ENCODE assay signal across 8 cellular contexts in genomic region chr5:132369471-132370240, GRCh38. TPM values are rescaled to one million over a fixed set of nuclear protein-coding genes. Genes with fewer than 3 reads are reported as not detected.
DNase-seq lines count a peak whose midpoint lies in the region; ATAC-seq and TF ChIP-seq lines count a peak whose summit lies in the region.

Gene SLC22A5, plus strand, starts transcription at chr5:132369710. Its CDS starts 263 bp downstream, at chr5:132369973.

- H3K23ac ChIP-seq in trophoblast cell (ENCODE audit: low read length) = no peak within 1 kb of the TSS

- peak within 1 kb of the TSS; percentile 86 for H3K14ac ChIP-seq in trophoblast cell (ENCODE audit: low read length)

- H3K4me3 ChIP-seq in HUES6 (ENCODE audit: low read depth, low read length) (peak within 1 kb of the TSS; percentile 82), SJSA1 (peak within 1 kb of the TSS; percentile 64), cardiac muscle cell (peak within 1 kb of the TSS; percentile 33), trophoblast cell (ENCODE audit: low read depth, low read length) (peak within 1 kb of the TSS; percentile 90), upper lobe of right lung (peak within 1 kb of the TSS; percentile 75)

- peaks cover 0 to 13% of the 10 kb centered on the region in 2 donors for H3K36me3 Mint-ChIP-seq in activated naive CD4-positive, alpha-beta T cell treated with anti-CD3 and anti-CD28 coated beads, Interleukin-2, amount 50 U/mL, for 72 hours

- peak within 1 kb of the TSS; percentile 70 for H2BK120ac ChIP-seq in trophoblast cell (ENCODE audit: insufficient read depth, low read length, poor library complexity)

- H3K27me3 ChIP-seq in HUES6 (ENCODE audit: control insufficient read depth, insufficient read depth, low read length) (peaks cover 22% of the 10 kb centered on the region), SJSA1 (replicated peaks) (no peaks in the 10 kb centered on the region), cardiac muscle cell (peaks cover 6% of the 10 kb centered on the region), trophoblast cell (ENCODE audit: insufficient read depth, low read length) (no peaks in the 10 kb centered on the region), upper lobe of right lung (no peaks in the 10 kb centered on the region)

- H2AK5ac ChIP-seq in trophoblast cell (ENCODE audit: low read length) = peak within 1 kb of the TSS; percentile 59

- DNase-seq in DMS79 (lab: John Stamatoyannopoulos, UW) (peak; percentile 37), SJSA1 (ENCODE audit: low read depth in 1 of 2, low spot score in 2 of 2) (peak; percentile 80 to 85), cardiac muscle cell (ENCODE audit: low read depth in 1 of 2, low spot score in 1 of 2) (peak; percentile 57 to 78), trophoblast cell (peak; percentile 79 to 88), upper lobe of right lung (peak; percentile 92)
- DNase-seq in activated naive CD4-positive, alpha-beta T cell treated with anti-CD3 and anti-CD28 coated beads, Interleukin-2, amount 50 U/mL, for 72 hours (ENCODE audit: low spot score in 2 of 2) = peak; percentile 74 to 86

- H3K4ac ChIP-seq in trophoblast cell (ENCODE audit: low read depth, low read length) = peak within 1 kb of the TSS; percentile 82

- H2AFZ ChIP-seq in trophoblast cell (ENCODE audit: insufficient read depth, low read length, poor library complexity) = peak within 1 kb of the TSS; percentile 92

- H3K27ac Mint-ChIP-seq in activated naive CD4-positive, alpha-beta T cell treated with anti-CD3 and anti-CD28 coated beads, Interleukin-2, amount 50 U/mL, for 72 hours = peak within 1 kb of the TSS; percentile 87 to 93

- peak within 1 kb of the TSS; percentile 32 for H2BK12ac ChIP-seq in trophoblast cell (ENCODE audit: low read length)

- intact Hi-C loops in upper lobe of right lung (cut with DNase I) = no loop called here

- peak within 1 kb of the TSS; percentile 39 for H3K9ac ChIP-seq in HUES6 (ENCODE audit: low read length)
- peak within 1 kb of the TSS; percentile 81 for H3K9ac ChIP-seq in trophoblast cell (ENCODE audit: low read length)

- peak within 1 kb of the TSS; percentile 81 for H4K12ac ChIP-seq in trophoblast cell (ENCODE audit: low read depth, low read length)

- peak within 1 kb of the TSS; percentile 83 for H3K18ac ChIP-seq in trophoblast cell (ENCODE audit: low read length)

- H3K79me1 ChIP-seq in trophoblast cell (ENCODE audit: low read length) = peaks cover 10% of the 10 kb centered on the region

- WGBS in trophoblast cell (ENCODE audit: extremely low coverage, insufficient coverage, insufficient read length) = no CpG with 5 or more reads among the region's 93 CpGs

- H4K8ac ChIP-seq in trophoblast cell (ENCODE audit: low read depth, low read length) = peak within 1 kb of the TSS; percentile 91

- peak within 1 kb of the TSS; percentile 72 for H4K91ac ChIP-seq in trophoblast cell (ENCODE audit: low read depth, low read length)

- H3K4me1 ChIP-seq in HUES6 (ENCODE audit: control insufficient read depth, insufficient read depth, low read length) = peaks cover 4% of the 10 kb centered on the region; the same call in 1 of the 2 replicates
- peaks cover 33% of the 10 kb centered on the region for H3K4me1 ChIP-seq in SJSA1 (replicated peaks)
- H3K4me1 ChIP-seq in cardiac muscle cell (ENCODE audit: low read depth) = no peaks in the 10 kb centered on the region
- H3K4me1 ChIP-seq in trophoblast cell (ENCODE audit: control insufficient read depth in 1 of 2, insufficient read depth in 2 of 2, low read length in 2 of 2) = peaks cover 17 to 23% of the 10 kb centered on the region in 2 experiments
- H3K4me1 ChIP-seq in upper lobe of right lung = peaks cover 21% of the 10 kb centered on the region

- H3K4me2 ChIP-seq in trophoblast cell (ENCODE audit: low read length) = peak within 1 kb of the TSS; percentile 95

- ATAC-seq in GM21423 (IDR thresholded peaks at IDR 0.05; ENCODE audit: unreplicated experiment) = peak; percentile 82
- ATAC-seq in activated naive CD4-positive, alpha-beta T cell treated with anti-CD3 and anti-CD28 coated beads, Interleukin-2, amount 50 U/mL, for 72 hours = peak; percentile 93 to 94
- peak; percentile 95 for ATAC-seq in upper lobe of right lung

- no peaks in the 10 kb centered on the region for H3K9me3 Mint-ChIP-seq in activated naive CD4-positive, alpha-beta T cell treated with anti-CD3 and anti-CD28 coated beads, Interleukin-2, amount 50 U/mL, for 72 hours

- H3K27ac ChIP-seq in HUES6 (ENCODE audit: low read depth, low read length) (no peak within 1 kb of the TSS), SJSA1 (peak within 1 kb of the TSS; percentile 51), cardiac muscle cell (peak within 1 kb of the TSS; percentile 66), trophoblast cell (ENCODE audit: low read depth, low read length) (peak within 1 kb of the TSS; percentile 73), upper lobe of right lung (peak within 1 kb of the TSS; percentile 84)

- peaks cover 11% of the 10 kb centered on the region for H3K79me2 ChIP-seq in trophoblast cell (ENCODE audit: control insufficient read depth, insufficient read depth, low read length, poor library complexity)

- H2BK5ac ChIP-seq in trophoblast cell (ENCODE audit: low read depth, low read length, poor library complexity) = peak within 1 kb of the TSS; percentile 64

- H3K9me3 ChIP-seq in HUES6 (ENCODE audit: control insufficient read depth, insufficient read depth, low read depth, low read length) (no peaks in the 10 kb centered on the region), SJSA1 (replicated peaks) (no peaks in the 10 kb centered on the region), cardiac muscle cell (ENCODE audit: low read depth) (no peaks in the 10 kb centered on the region), trophoblast cell (ENCODE audit: insufficient read depth, low read depth, low read length) (no peaks in the 10 kb centered on the region), upper lobe of right lung (no peaks in the 10 kb centered on the region)

- TF ChIP-seq CTCF in cardiac muscle cell (IDR thresholded peaks at IDR 0.05; ENCODE audit: low read depth, low read length) (no peak), upper lobe of right lung (IDR thresholded peaks at IDR 0.05) (no peak)

- H3K36me3 ChIP-seq in HUES6 (ENCODE audit: control insufficient read depth, insufficient read depth, low read length) = no peaks in the 10 kb centered on the region
- no peaks in the 10 kb centered on the region for H3K36me3 ChIP-seq in SJSA1
- no peaks in the 10 kb centered on the region for H3K36me3 ChIP-seq in cardiac muscle cell
- H3K36me3 ChIP-seq in trophoblast cell (ENCODE audit: control insufficient read depth in 1 of 2, insufficient read depth in 2 of 2, low read length in 2 of 2) = no peaks in the 10 kb centered on the region
- H3K36me3 ChIP-seq in upper lobe of right lung = no peaks in the 10 kb centered on the region

RNA-seq across cellular contexts. Expression of gene SLC22A5, which starts in this region (rescaled TPM):
- 2.4 and 3.5 TPM in 2 replicates for total RNA-seq in SJSA1 (2014; rRNA removed; shearing (Covaris generic))
- 1 to 10 TPM; 3.1 to 5.5 TPM for total RNA-seq in activated naive CD4-positive, alpha-beta T cell treated with anti-CD3 and anti-CD28 coated beads, Interleukin-2, amount 50 U/mL, for 72 hours
- total RNA-seq in cardiac muscle cell (6.4 and 6.5 TPM in 2 replicates), upper lobe of right lung (10.2 TPM)
- polyA plus RNA-seq in cardiac muscle cell = 3.0 and 3.6 TPM in 2 replicates
- polyA plus RNA-seq in trophoblast cell (2013) = 6.1 and 6.6 TPM in 2 replicates

Comparison
In these comparisons a context has a peak if more than half of its experiments do, and no peak if none do; other contexts are left out.
1. DNase-seq: peak in every context shown above with its lines; median percentile 92 in upper lobe of right lung; 84 in trophoblast cell; 82 in SJSA1; 80 in activated naive CD4-positive, alpha-beta T cell treated with anti-CD3 and anti-CD28 coated beads, Interleukin-2, amount 50 U/mL, for 72 hours; 68 in cardiac muscle cell; 37 in DMS79.
2. H3K4me3 ChIP-seq: peak in every context shown above with its lines; median percentile 90 in trophoblast cell; 82 in HUES6; 75 in upper lobe of right lung; 64 in SJSA1; 33 in cardiac muscle cell.